11 cellular contexts compared by ENCODE assay signal in the genomic region with DNA sequence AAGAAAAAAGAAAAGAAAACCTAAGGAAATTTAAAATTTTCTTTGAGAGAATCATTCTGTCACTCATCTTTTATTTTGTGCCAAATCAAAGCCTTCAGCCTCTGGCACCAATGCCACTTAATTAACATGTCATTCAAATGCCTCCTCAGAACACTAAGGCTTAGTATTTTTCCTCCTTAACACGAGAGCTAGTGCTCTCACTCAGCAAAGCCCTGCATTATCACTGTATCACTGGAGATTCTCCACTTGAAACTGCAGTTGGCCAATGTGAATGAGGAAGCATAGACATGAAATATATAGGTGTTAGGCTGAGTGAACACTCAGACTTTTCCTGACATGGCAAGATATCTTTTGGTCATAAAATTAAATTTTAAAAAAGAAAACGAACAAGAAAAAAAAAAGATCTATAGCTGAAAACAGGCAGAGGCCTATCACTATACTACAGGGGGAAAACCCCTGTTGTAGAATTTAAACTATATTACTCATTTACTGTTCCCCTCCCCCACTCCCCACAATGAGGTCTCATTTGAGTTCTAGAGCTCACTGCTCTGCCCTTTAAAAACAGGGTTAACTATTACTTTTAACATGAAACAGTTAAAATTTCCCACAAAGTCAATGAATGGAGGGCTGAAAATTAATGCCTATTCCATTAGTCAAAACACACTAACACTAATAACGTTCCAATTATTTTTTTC. TPM values are rescaled to one million over a fixed set of nuclear protein-coding genes. Genes with fewer than 3 reads are reported as not detected.
DNase-seq lines count a peak whose midpoint lies in the region; ATAC-seq, FAIRE-seq and TF ChIP-seq lines count a peak whose summit lies in the region.
"Had no signal": no experiment of that assay in that cellular context is flagged by ENCODE, and none has a peak within 500 bp of the region (broad histone marks: within the 10 kb centered on the region; RNA-seq: fewer than 3 reads in every experiment).

No MANE protein-coding gene starts in this region.

- POLR2A ChIA-PET in K562 (lab: Yijun Ruan, JAX) = no interaction called here
- POLR2A ChIA-PET in CD8-positive, alpha-beta memory T cell (lab: Charles Lee) = no interaction called here

- peaks cover 40 to 53% (median 46%) of the 10 kb centered on the region in 3 donors for H3K4me1 Mint-ChIP-seq in CD8-positive, alpha-beta memory T cell

- no peaks in the 10 kb centered on the region for H3K9me3 ChIP-seq in K562 (replicated peaks; ENCODE audit: control insufficient read depth, insufficient read depth, low read depth, low read length)
- no peaks in the 10 kb centered on the region for H3K9me3 ChIP-seq in CD8-positive, alpha-beta memory T cell (ENCODE audit: low read length)
- H3K9me3 ChIP-seq: thoracic aorta had no signal

- no peak for FAIRE-seq in K562 (lab: Jason Lieb, UNC)

- no peaks in the 10 kb centered on the region for H3K9me3 Mint-ChIP-seq in CD8-positive, alpha-beta memory T cell
- H3K9me3 Mint-ChIP-seq: activated B cell treated with CpG ODN at 0.5 μM for 24 hours, nephron had no signal

- TF ChIP-seq RAD21 in K562 (CRISPR knock-in tag; conservative IDR thresholded peaks at IDR 0.05 in 1 of 2, IDR thresholded peaks at IDR 0.05 in 1 of 2) = no peak

- no peak overlapping the region for H3K4me3 ChIP-seq in K562
- H3K4me3 ChIP-seq in CD8-positive, alpha-beta memory T cell (ENCODE audit: low read length) = no peak overlapping the region
- H3K4me3 ChIP-seq: thoracic aorta had no signal

- intact Hi-C loops in K562 (cut with micrococcal nuclease) = no loop called here

- no peak for TF ChIP-seq POLR2A in K562 (conservative IDR thresholded peaks at IDR 0.05)

- peaks cover 31% of the 10 kb centered on the region for H3K36me3 ChIP-seq in K562 (ENCODE audit: control insufficient read depth, insufficient read depth, low read length)
- peaks cover 14% of the 10 kb centered on the region for H3K36me3 ChIP-seq in CD8-positive, alpha-beta memory T cell (ENCODE audit: insufficient read depth, low read length)

- no peak for TF ChIP-seq CTCF in GM13976 (IDR thresholded peaks at IDR 0.05; ENCODE audit: borderline replicate concordance, control extremely low read depth, extremely low read depth, insufficient read depth, missing control alignments)
- TF ChIP-seq CTCF in GM20000 (IDR thresholded peaks at IDR 0.05; ENCODE audit: extremely low read depth, missing control alignments) = no peak
- no peak for TF ChIP-seq CTCF in K562 (IDR thresholded peaks at IDR 0.05 in 2 of 3, conservative IDR thresholded peaks at IDR 0.05 in 1 of 3; ENCODE audit: insufficient read depth in 2 of 3, low read depth in 1 of 3, low read length in 3 of 3)

- peak; percentile 29 for DNase-seq in GM13976 (ENCODE audit: low spot score)
- DNase-seq in GM20000 (ENCODE audit: low spot score) = peak; percentile 12
- DNase-seq in K562 (ENCODE audit: extremely low read depth in 1 of 4, low spot score in 3 of 4) = peak in 1 of 4 experiments; percentile 28
- DNase-seq in CD8-positive, alpha-beta memory T cell = no peak
- no peak for DNase-seq in Ammon's horn (ENCODE audit: low spot score)
- DNase-seq in G401 (ENCODE audit: low spot score) = no peak
- DNase-seq: activated B cell treated with CpG ODN at 0.5 μM for 24 hours had no signal

- H3K4me3 Mint-ChIP-seq in CD8-positive, alpha-beta memory T cell = no peak overlapping the region
- H3K4me3 Mint-ChIP-seq: activated B cell treated with CpG ODN at 0.5 μM for 24 hours, nephron had no signal

- no TSS peak for BruUV-seq in K562 (replicated peaks; lab: Mats Ljungman, UMichigan)

- no peaks in the 10 kb centered on the region for H4K20me1 ChIP-seq in K562 (replicated peaks; ENCODE audit: control insufficient read depth, insufficient read depth, low read length)

- H3K79me2 ChIP-seq in K562 (ENCODE audit: control insufficient read depth, insufficient read depth, low read length) = peaks cover 53% of the 10 kb centered on the region

- H3K36me3 Mint-ChIP-seq in CD8-positive, alpha-beta memory T cell = peaks cover 8 to 37% (median 12%) of the 10 kb centered on the region in 3 donors

- in situ Hi-C loops in GM13976 (cut with MboI; ENCODE audit: low sequenced_read_pairs, unreplicated experiment) (no loop called here), K562 (cut with MboI) (no loop called here), G401 (cut with HindIII; ENCODE audit: low sequenced_read_pairs) (no loop called here)

- no peak for TF ChIP-seq EP300 in K562 (IDR thresholded peaks at IDR 0.05; ENCODE audit: low read length)

- H3K9me1 ChIP-seq in K562 (ENCODE audit: control insufficient read depth, insufficient read depth, low read length) = no peaks in the 10 kb centered on the region

- no peak overlapping the region for H2AFZ ChIP-seq in K562 (ENCODE audit: low read depth, low read length)

- H3K27ac ChIP-seq in K562 (ENCODE audit: extremely low read depth, low read depth, low read length) = peak overlapping the region; percentile 31; the same call in 2 of the 3 replicates
- H3K27ac ChIP-seq in CD8-positive, alpha-beta memory T cell (ENCODE audit: low read depth, low read length) = no peak overlapping the region
- H3K27ac ChIP-seq: thoracic aorta had no signal

- H3K4me2 ChIP-seq in K562 (ENCODE audit: insufficient read depth, low read length) = no peak overlapping the region

- H3K27me3 ChIP-seq in K562 (ENCODE audit: control insufficient read depth in 2 of 2, insufficient read depth in 2 of 2, low read length in 2 of 2) = no peaks in the 10 kb centered on the region
- H3K27me3 ChIP-seq in CD8-positive, alpha-beta memory T cell (ENCODE audit: insufficient read depth, low read length, poor library complexity, severe bottlenecking) = no peaks in the 10 kb centered on the region

- CTCF ChIA-PET in K562 (lab: Yijun Ruan, JAX; ENCODE audit: low intra/inter-chr PET ratio) = no interaction called here
- CTCF ChIA-PET in CD8-positive, alpha-beta memory T cell (lab: Charles Lee) = no interaction called here

- peak overlapping the region in 2 of 8 donors; percentile 4 to 48 for H3K27ac Mint-ChIP-seq in CD8-positive, alpha-beta memory T cell
- H3K27ac Mint-ChIP-seq: activated B cell treated with CpG ODN at 0.5 μM for 24 hours, nephron had no signal

- peak; percentile 54 for ATAC-seq in HG03469 (IDR thresholded peaks at IDR 0.05; ENCODE audit: unreplicated experiment)
- peak; percentile 49 for ATAC-seq in K562
- no peak for ATAC-seq in GM19397 (IDR thresholded peaks at IDR 0.05; ENCODE audit: unreplicated experiment)

- no peak overlapping the region; a peak in 1 of 4 replicates for H3K9ac ChIP-seq in K562 (ENCODE audit: insufficient read depth in 1 of 2, low read depth in 2 of 2, low read length in 2 of 2)

- peaks cover 0 to 2% of the 10 kb centered on the region in 2 experiments; a peak in 1 of 5 replicates for H3K4me1 ChIP-seq in K562 (replicated peaks in 1 of 2; ENCODE audit: control insufficient read depth in 2 of 2, insufficient read depth in 2 of 2, low read length in 2 of 2)
- peaks cover 10% of the 10 kb centered on the region for H3K4me1 ChIP-seq in CD8-positive, alpha-beta memory T cell (ENCODE audit: insufficient read depth, low read length)

- H3K27me3 Mint-ChIP-seq in CD8-positive, alpha-beta memory T cell = no peaks in the 10 kb centered on the region
- H3K27me3 Mint-ChIP-seq: activated B cell treated with CpG ODN at 0.5 μM for 24 hours had no signal

- 46% methylated on average over 2 of the region's 3 CpGs for WGBS in K562 (ENCODE audit: insufficient coverage, low coverage, missing lambda C conversion rate)

TF ChIP-seq in K562, 482 proteins besides CTCF, POLR2A, EP300 and RAD21:
- TF ChIP-seq ZNF384 (IDR thresholded peaks at IDR 0.05; ENCODE audit: low read depth, low read length) (no peak), NFYB (IDR thresholded peaks at IDR 0.05; ENCODE audit: extremely low read depth, insufficient read length) (no peak), TAL1 (IDR thresholded peaks at IDR 0.05) (no peak), SMC3 (conservative IDR thresholded peaks at IDR 0.05; ENCODE audit: insufficient read depth, low read depth, low read length) (no peak)
- TF ChIP-seq, protein P1, sequence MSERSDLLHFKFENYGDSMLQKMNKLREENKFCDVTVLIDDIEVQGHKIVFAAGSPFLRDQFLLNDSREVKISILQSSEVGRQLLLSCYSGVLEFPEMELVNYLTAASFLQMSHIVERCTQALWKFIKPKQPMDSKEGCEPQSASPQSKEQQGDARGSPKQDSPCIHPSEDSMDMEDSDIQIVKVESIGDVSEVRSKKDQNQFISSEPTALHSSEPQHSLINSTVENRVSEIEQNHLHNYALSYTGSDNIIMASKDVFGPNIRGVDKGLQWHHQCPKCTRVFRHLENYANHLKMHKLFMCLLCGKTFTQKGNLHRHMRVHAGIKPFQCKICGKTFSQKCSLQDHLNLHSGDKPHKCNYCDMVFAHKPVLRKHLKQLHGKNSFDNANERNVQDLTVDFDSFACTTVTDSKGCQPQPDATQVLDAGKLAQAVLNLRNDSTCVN (CRISPR knock-in tag; IDR thresholded peaks at IDR 0.05) = no peak

RNA-seq across cellular contexts. Expression of a gene that starts 5.1 kb away (rescaled TPM):
- 10.0 and 50.9 TPM in 2 replicates for total RNA-seq in K562 (2011; cell fraction: chromatin; rRNA removed; ENCODE audit: low replicate concordance)
- 3.8 and 10.1 TPM in 2 replicates for total RNA-seq in K562 (2011; cell fraction: nucleolus; rRNA removed)
- 20.8 and 50.6 TPM in 2 replicates for total RNA-seq in K562 (2011; cell fraction: nucleoplasm; rRNA removed)
- 5.5 and 8.4 TPM in 2 replicates for total RNA-seq in K562 (2014; rRNA removed)
- total RNA-seq in K562 (2014; rRNA removed; fragmentation: Illumina TruSeq; extraction: Trizol) = 13.8 and 16.1 TPM in 2 replicates
- 10.8 and 14.4 TPM in 2 replicates for total RNA-seq in K562 (2015; rRNA removed; fragmentation: Illumina TruSeq; extraction: Trizol)
- total RNA-seq in K562 (2021) = 12.8 and 14.4 TPM in 2 replicates
- 19.3 and 19.4 TPM in 2 replicates for polyA plus RNA-seq in K562 (2011; rRNA removed)
- 5.7 and 8.4 TPM in 2 replicates for polyA plus RNA-seq in K562 (2011; cell fraction: cytosol; rRNA removed)
- 14.2 and 23.8 TPM in 2 replicates for polyA plus RNA-seq in K562 (2011; cell fraction: nucleus; rRNA removed)
- 13.3 and 16.0 TPM in 2 replicates for polyA plus RNA-seq in K562 (2012)
- polyA plus RNA-seq in K562 (2014; fragmentation: Illumina TruSeq; extraction: Trizol) = 21.0 and 25.3 TPM in 2 replicates
- 10 to 100 TPM; 29.3 to 31.1 TPM for polyA plus RNA-seq in K562 (2014; fragmentation: Nextera tagmentation; extraction: Ambion mirVana)
- 19.4 and 20.2 TPM in 2 replicates for polyA plus RNA-seq in K562 (2014; rRNA removed)
- 18.3 and 26.3 TPM in 2 replicates for polyA minus RNA-seq in K562 (2011; rRNA and poly(A)+ RNA removed)
- polyA minus RNA-seq in K562 (2011; cell fraction: cytosol; rRNA and poly(A)+ RNA removed) = 5.2 and 6.4 TPM in 2 replicates
- polyA minus RNA-seq in K562 (2011; cell fraction: nucleus; rRNA and poly(A)+ RNA removed) = 18.3 and 39.5 TPM in 2 replicates
- total RNA-seq in CD8-positive, alpha-beta memory T cell = 10 to 100 TPM; 27.4 to 29.6 TPM
- polyA plus RNA-seq in CD8-positive, alpha-beta memory T cell = 14.6 TPM
- total RNA-seq in G401 (2014; rRNA removed; shearing (Covaris generic)) = 5.8 and 9.6 TPM in 2 replicates

Comparison
In these comparisons a context has a peak if more than half of its experiments do, and no peak if none do; other contexts are left out.
1. DNase-seq: peak in GM13976 (single experiment) and GM20000 (single experiment); none in CD8-positive, alpha-beta memory T cell (0 of 5), Ammon's horn (single experiment) and G401 (single experiment).